19 cellular contexts compared by ENCODE assay signal in the genomic region with DNA sequence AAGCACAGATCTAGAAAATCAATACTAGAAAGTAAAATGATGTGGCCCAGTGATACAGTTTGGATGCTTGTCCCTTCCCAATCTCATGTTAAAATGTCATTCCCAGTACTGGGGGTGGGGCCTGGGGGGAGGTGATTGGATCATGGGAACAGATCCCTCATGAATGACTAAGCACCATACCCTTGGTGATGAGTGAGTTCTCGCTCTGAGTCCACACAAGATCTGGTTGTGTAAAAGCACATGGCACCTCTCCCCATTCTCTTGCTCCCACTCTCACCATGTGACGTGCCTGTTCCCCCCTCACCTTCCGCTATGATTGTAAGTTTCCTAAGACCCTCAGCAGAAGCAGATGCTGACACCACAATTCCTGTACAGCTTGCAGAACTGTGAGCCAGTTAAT.
A peak's percentile ranks its signal among the peaks of the same experiment; 100 is the strongest.
DNase-seq lines count a peak whose midpoint lies in the region; ATAC-seq and TF ChIP-seq lines count a peak whose summit lies in the region.
"Had no signal": no experiment of that assay in that cellular context is flagged by ENCODE, and none has a peak within 500 bp of the region (broad histone marks: within the 10 kb centered on the region; RNA-seq: fewer than 3 reads in every experiment).

No MANE protein-coding gene starts in this region.

- H3K4me3 Mint-ChIP-seq in MCF 10A (ENCODE audit: unreplicated experiment), result no peak overlapping the region
- H3K4me3 Mint-ChIP-seq: T-cell had no signal

- H3K79me2 ChIP-seq in PC-3 (ENCODE audit: low read length), result no peaks in the 10 kb centered on the region

- H3K27ac ChIP-seq in breast epithelium (no peak overlapping the region), PC-3 (ENCODE audit: low read length) (no peak overlapping the region)

- H3K27ac Mint-ChIP-seq in MCF 10A (ENCODE audit: low read depth, unreplicated experiment), result no peak overlapping the region
- H3K27ac Mint-ChIP-seq: T-cell had no signal

- no peak for TF ChIP-seq CTCF in MCF 10A (IDR thresholded peaks at IDR 0.05; ENCODE audit: unreplicated experiment)
- TF ChIP-seq CTCF in breast epithelium (IDR thresholded peaks at IDR 0.05), result no peak
- no peak for TF ChIP-seq CTCF in PC-3 (conservative IDR thresholded peaks at IDR 0.05; ENCODE audit: low read depth, low read length)

- DNase-seq in MCF 10A (ENCODE audit: unreplicated experiment) (peak; percentile 16), breast epithelium (ENCODE audit: low spot score in 2 of 2) (no peak), PC-3 (peak; percentile 37), iris pigment epithelial cell (ENCODE audit: low read depth) (peak; percentile 6), hippocampal formation (lab: John Stamatoyannopoulos, UW) (no peak), NOMO-1 (lab: John Stamatoyannopoulos, UW; ENCODE audit: unreplicated experiment in 2 of 2) (no peak), cortex of kidney (lab: John Stamatoyannopoulos, UW) (no peak)
- DNase-seq: 8988T; C1 segment of cervical spinal cord; DMS153; EL; Kasumi-1; NCI-H1417; NCI-H2029; NCI-H510A treated with DMSO at 0.1 percent for 48 hours; NK-92 treated with Interleukin-12 subunit alpha and Interleukin-12 subunit beta, amount 100 ng/mL, for 24 hours; T-cell had no signal

- ATAC-seq in PC-3, result no peak
- no peak for ATAC-seq in HG03457 (IDR thresholded peaks at IDR 0.05; ENCODE audit: unreplicated experiment)
- ATAC-seq: HCT116, T-cell had no signal

- no peaks in the 10 kb centered on the region for H3K36me3 Mint-ChIP-seq in MCF 10A (ENCODE audit: insufficient read depth, unreplicated experiment)
- H3K36me3 Mint-ChIP-seq: T-cell had no signal

- no TSS peak for BruUV-seq in MCF 10A (replicated peaks; lab: Mats Ljungman, UMichigan)
- BruUV-seq in PC-3 (replicated peaks; lab: Mats Ljungman, UMichigan), result no TSS peak

- H3K9me3 Mint-ChIP-seq in MCF 10A (ENCODE audit: unreplicated experiment), result no peaks in the 10 kb centered on the region

- no peak overlapping the region for H3K4me2 ChIP-seq in PC-3 (ENCODE audit: low read length)

- no peaks in the 10 kb centered on the region for H3K27me3 Mint-ChIP-seq in MCF 10A (ENCODE audit: insufficient read depth, unreplicated experiment)
- H3K27me3 Mint-ChIP-seq: T-cell had no signal

- H3K9me3 ChIP-seq in breast epithelium, result peaks cover 0 to 3% of the 10 kb centered on the region in 2 donors
- no peaks in the 10 kb centered on the region for H3K9me3 ChIP-seq in PC-3 (ENCODE audit: low read length)

- POLR2A ChIA-PET in MCF 10A (lab: Yijun Ruan, JAX), result no interaction called here
- POLR2A ChIA-PET in PC-3 (lab: Charles Lee; ENCODE audit: unreplicated experiment), result no interaction called here

- H3K9me2 ChIP-seq in PC-3 (replicated peaks; ENCODE audit: low read length), result no peaks in the 10 kb centered on the region

- H3K36me3 ChIP-seq in breast epithelium (no peaks in the 10 kb centered on the region), PC-3 (ENCODE audit: low read depth, low read length) (no peaks in the 10 kb centered on the region)

- H2AFZ ChIP-seq in PC-3 (ENCODE audit: low read length), result no peak overlapping the region

- H3K27me3 ChIP-seq in breast epithelium, result no peaks in the 10 kb centered on the region
- H3K27me3 ChIP-seq in PC-3 (ENCODE audit: low read length), result no peaks in the 10 kb centered on the region

- H3K4me3 ChIP-seq in breast epithelium (no peak overlapping the region), PC-3 (ENCODE audit: low read length) (no peak overlapping the region)

- intact Hi-C loops in MCF 10A (cut with micrococcal nuclease) (no loop called here), breast epithelium (cut with DNase I; ENCODE audit: low total_unique reads) (no loop called here), PC-3 (cut with micrococcal nuclease) (no loop called here)

- CTCF ChIA-PET in MCF 10A (lab: Yijun Ruan, JAX) (interaction anchor here (0.7 kb wide), 1 partner anchor 42 kb away, joined by 3 read pairs; no protein-coding TSS in a partner anchor), PC-3 (lab: Charles Lee) (no interaction called here)

- no peak for TF ChIP-seq POLR2A in breast epithelium (IDR thresholded peaks at IDR 0.05)

- H3K4me1 Mint-ChIP-seq in MCF 10A (ENCODE audit: insufficient read depth, unreplicated experiment), result peaks cover 4% of the 10 kb centered on the region
- H3K4me1 Mint-ChIP-seq: T-cell had no signal

- no peaks in the 10 kb centered on the region for H3K4me1 ChIP-seq in breast epithelium
- no peaks in the 10 kb centered on the region for H3K4me1 ChIP-seq in PC-3 (ENCODE audit: insufficient read depth, low read length)

- H4K20me1 ChIP-seq in PC-3 (ENCODE audit: low read length), result no peaks in the 10 kb centered on the region

- H3F3A ChIP-seq in PC-3 (ENCODE audit: low read length, unreplicated experiment), result no peaks in the 10 kb centered on the region

- no peak overlapping the region for H3K9ac ChIP-seq in PC-3 (ENCODE audit: low read length)

Comparison
In these comparisons a context has a peak if more than half of its experiments do, and no peak if none do; other contexts are left out.
1. DNase-seq: peak in MCF 10A (single experiment), PC-3 (single experiment) and iris pigment epithelial cell (single experiment); none in breast epithelium (0 of 2), hippocampal formation (0 of 2), NOMO-1 (0 of 2) and cortex of kidney (single experiment).